Comparison of ENCODE assay signal across 19 cellular contexts in genomic region chr3:184864012-184864411, GRCh38.
"Had no signal": no experiment of that assay in that cellular context is flagged by ENCODE, and none has a peak within 500 bp of the region (broad histone marks: within the 10 kb centered on the region; RNA-seq: fewer than 3 reads in every experiment).

No MANE protein-coding gene starts in this region.

- H3K9me3 Mint-ChIP-seq: endodermal cell, natural killer cell, neural crest cell, type B pancreatic cell had no signal

- H3K27me3 ChIP-seq: colonic mucosa, foreskin keratinocyte, hepatocyte, pancreas, uterus had no signal

- DNase-seq: colonic mucosa; effector CD4-positive, alpha-beta T cell; endodermal cell; erythroblast; foreskin keratinocyte; head of caudate nucleus; left colon; mammary epithelial cell; natural killer cell; nucleus accumbens; small intestine; stimulated activated CD4-positive, alpha-beta T cell treated with anti-CD3 and anti-CD28 coated beads, Interleukin-2, amount 100 ng/mL, for 48 hours; stimulated activated naive CD4-positive, alpha-beta T cell treated with Interleukin-2 at 50 U/mL for 16 hours; uterus had no signal

- H3K9me3 ChIP-seq: colonic mucosa, pancreas, prostate gland, uterus had no signal

- ATAC-seq: foreskin keratinocyte, left colon, natural killer cell had no signal

- H3K27me3 Mint-ChIP-seq: type B pancreatic cell had no signal

- H3K4me1 ChIP-seq: colonic mucosa, foreskin keratinocyte, pancreas, prostate gland, uterus had no signal

- H3K4me1 Mint-ChIP-seq: endodermal cell, natural killer cell, neural crest cell had no signal

- H3K4me3 Mint-ChIP-seq: endodermal cell, natural killer cell, neural crest cell, type B pancreatic cell had no signal

- H3K27ac ChIP-seq: colonic mucosa, foreskin keratinocyte, hepatocyte, pancreas, prostate gland, uterus had no signal

- H3K36me3 ChIP-seq: colonic mucosa, prostate gland, uterus had no signal

- H3K4me3 ChIP-seq: colonic mucosa, hepatocyte, pancreas, prostate gland, uterus had no signal

- H3K27ac Mint-ChIP-seq: endodermal cell, natural killer cell, type B pancreatic cell had no signal
